Comparison of ENCODE assay signal across 12 cellular contexts in the genomic region with DNA sequence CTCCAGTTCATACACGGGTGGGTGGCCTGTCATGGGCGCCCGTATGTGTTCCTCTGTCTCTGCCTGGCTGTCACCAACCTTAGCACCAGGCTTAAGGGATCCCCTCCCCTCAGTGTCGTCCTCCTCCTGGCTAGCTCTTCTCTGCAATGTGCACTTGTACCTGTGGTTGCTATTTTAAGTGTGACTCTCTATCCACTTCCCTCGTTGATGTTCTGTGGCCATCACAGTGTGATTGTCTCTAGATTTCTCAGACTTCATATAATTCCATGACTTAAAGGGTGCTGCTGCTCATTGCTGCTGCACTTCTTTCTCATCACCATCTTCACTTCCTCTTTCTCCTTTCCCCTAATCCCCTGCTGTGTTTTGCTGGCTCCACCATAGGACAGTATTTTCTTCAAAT.
DNase-seq lines count a peak whose midpoint lies in the region; ATAC-seq and TF ChIP-seq lines count a peak whose summit lies in the region.
"Had no signal": no experiment of that assay in that cellular context is flagged by ENCODE, and none has a peak within 500 bp of the region (broad histone marks: within the 10 kb centered on the region; RNA-seq: fewer than 3 reads in every experiment).

No MANE protein-coding gene starts in this region.

- no peaks in the 10 kb centered on the region for H3K36me3 ChIP-seq in MG63

- CTCF ChIA-PET in GM10248 (lab: Yijun Ruan, JAX) (interaction anchor here (1.9 kb wide), 1 partner anchor 28 kb away, joined by 6 read pairs; no protein-coding TSS in a partner anchor), Calu3 (lab: Charles Lee) (no interaction called here)

- DNase-seq in GM10248 (ENCODE audit: extremely low spot score) (peak; percentile 37), NOMO-1 treated with dmso at 0.1 percent for 144 hours (lab: John Stamatoyannopoulos, UW; ENCODE audit: unreplicated experiment) (peak; percentile 42), ACHN (no peak), MG63 (no peak), Calu3 (no peak)
- DNase-seq in activated T-helper 2 cell treated with anti-CD3 and anti-CD28 coated beads, Interferon-gamma antibody, Interleukin-2, Interleukin-4, amounts not matched to agents 10 μg/mL and 5 μg/mL and 100 μg/mL, durations not matched to agents 14 hours and 24 hours and 36 hours (ENCODE audit: low spot score) = no peak
- DNase-seq: activated T-cell treated with anti-CD3 and anti-CD28 coated beads for 4 hours, kidney, PC-3 had no signal

- ATAC-seq in GM19395 (IDR thresholded peaks at IDR 0.05; ENCODE audit: unreplicated experiment) (peak; percentile 98), HG03025 (IDR thresholded peaks at IDR 0.05; ENCODE audit: low FRiP score, unreplicated experiment) (peak; percentile 87)
- ATAC-seq: PC-3, sciatic nerve had no signal

- in situ Hi-C loops in ACHN (cut with HindIII; ENCODE audit: low pct_ligation_motif_present, low pct_unique_long_range_greater_than_20kb, low sequenced_read_pairs) = no loop called here

- H3K36me3 Mint-ChIP-seq in activated T-helper 2 cell treated with anti-CD3 and anti-CD28 coated beads, Interferon-gamma antibody, Interleukin-2, Interleukin-4, amounts not matched to agents 10 μg/mL and 5 μg/mL and 100 μg/mL, durations not matched to agents 14 hours and 24 hours and 36 hours (ENCODE audit: low read depth) = no peaks in the 10 kb centered on the region
- no peaks in the 10 kb centered on the region for H3K36me3 Mint-ChIP-seq in Calu3 (ENCODE audit: insufficient read depth, unreplicated experiment)

- H3K27ac Mint-ChIP-seq in activated T-helper 2 cell treated with anti-CD3 and anti-CD28 coated beads, Interferon-gamma antibody, Interleukin-2, Interleukin-4, amounts not matched to agents 10 μg/mL and 5 μg/mL and 100 μg/mL, durations not matched to agents 14 hours and 24 hours and 36 hours = no peak overlapping the region
- H3K27ac Mint-ChIP-seq in Calu3 (ENCODE audit: unreplicated experiment) = no peak overlapping the region

- H3K4me3 ChIP-seq in MG63 = no peak overlapping the region

- intact Hi-C loops in activated T-helper 2 cell treated with anti-CD3 and anti-CD28 coated beads, Interferon-gamma antibody, Interleukin-2, Interleukin-4, amounts not matched to agents 10 μg/mL and 5 μg/mL and 100 μg/mL, durations not matched to agents 14 hours and 24 hours and 36 hours (cut with micrococcal nuclease) = no loop called here
- intact Hi-C loops in Calu3 (cut with micrococcal nuclease; ENCODE audit: unreplicated experiment) = no loop called here

- no TSS peak for BruUV-seq in Calu3 (replicated peaks; lab: Mats Ljungman, UMichigan)

- POLR2A ChIA-PET in GM10248 (lab: Yijun Ruan, JAX) = no interaction called here

- peaks cover 3% of the 10 kb centered on the region for H3K27me3 Mint-ChIP-seq in activated T-helper 2 cell treated with anti-CD3 and anti-CD28 coated beads, Interferon-gamma antibody, Interleukin-2, Interleukin-4, amounts not matched to agents 10 μg/mL and 5 μg/mL and 100 μg/mL, durations not matched to agents 14 hours and 24 hours and 36 hours (ENCODE audit: low read depth)
- H3K27me3 Mint-ChIP-seq in Calu3 (ENCODE audit: unreplicated experiment) = no peaks in the 10 kb centered on the region

- TF ChIP-seq CTCF in GM10248 (IDR thresholded peaks at IDR 0.05; ENCODE audit: control extremely low read depth, extremely low read depth, low read depth, missing control alignments) (no peak), Calu3 (IDR thresholded peaks at IDR 0.05; ENCODE audit: unreplicated experiment) (no peak)

- no peaks in the 10 kb centered on the region for H3K9me3 Mint-ChIP-seq in activated T-helper 2 cell treated with anti-CD3 and anti-CD28 coated beads, Interferon-gamma antibody, Interleukin-2, Interleukin-4, amounts not matched to agents 10 μg/mL and 5 μg/mL and 100 μg/mL, durations not matched to agents 14 hours and 24 hours and 36 hours
- no peaks in the 10 kb centered on the region for H3K9me3 Mint-ChIP-seq in Calu3 (ENCODE audit: low read depth, unreplicated experiment)

- H3K4me1 Mint-ChIP-seq in activated T-helper 2 cell treated with anti-CD3 and anti-CD28 coated beads, Interferon-gamma antibody, Interleukin-2, Interleukin-4, amounts not matched to agents 10 μg/mL and 5 μg/mL and 100 μg/mL, durations not matched to agents 14 hours and 24 hours and 36 hours (ENCODE audit: low read depth) = peaks cover 11% of the 10 kb centered on the region
- H3K4me1 Mint-ChIP-seq in Calu3 (ENCODE audit: low read depth, unreplicated experiment) = no peaks in the 10 kb centered on the region

- no peak overlapping the region for H3K4me3 Mint-ChIP-seq in activated T-helper 2 cell treated with anti-CD3 and anti-CD28 coated beads, Interferon-gamma antibody, Interleukin-2, Interleukin-4, amounts not matched to agents 10 μg/mL and 5 μg/mL and 100 μg/mL, durations not matched to agents 14 hours and 24 hours and 36 hours (ENCODE audit: low read depth)
- no peak overlapping the region for H3K4me3 Mint-ChIP-seq in Calu3 (ENCODE audit: low read depth, unreplicated experiment)

- H3K27me3 ChIP-seq in MG63 = no peaks in the 10 kb centered on the region

- no peaks in the 10 kb centered on the region for H3K9me3 ChIP-seq in MG63

Comparison
In these comparisons a context has a peak if more than half of its experiments do, and no peak if none do; other contexts are left out.
1. DNase-seq: peak in GM10248 (single experiment) and NOMO-1 treated with dmso at 0.1 percent for 144 hours (single experiment); none in ACHN (single experiment), MG63 (single experiment), activated T-helper 2 cell treated with anti-CD3 and anti-CD28 coated beads, Interferon-gamma antibody, Interleukin-2, Interleukin-4, amounts not matched to agents 10 μg/mL and 5 μg/mL and 100 μg/mL, durations not matched to agents 14 hours and 24 hours and 36 hours (single experiment) and Calu3 (single experiment).